ENCODE assay signal across 21 cellular contexts in genomic region chr6:53924821-53925422, GRCh38.
"Had no signal": no experiment of that assay in that cellular context is flagged by ENCODE, and none has a peak within 500 bp of the region (broad histone marks: within the 10 kb centered on the region; RNA-seq: fewer than 3 reads in every experiment).

No MANE protein-coding gene starts in this region.

- H3K27me3 ChIP-seq: cardiac muscle cell, left lung, ovary, stomach had no signal

- H3K4me2 ChIP-seq: smooth muscle cell had no signal

- H3K4me3 Mint-ChIP-seq: activated CD8-positive, alpha-beta T cell treated with anti-CD3 and anti-CD28 coated beads for 36 hours; activated naive CD8-positive, alpha-beta T cell treated with anti-CD3 and anti-CD28 coated beads for 36 hours; activated T-helper 17 cell treated with anti-CD3 and anti-CD28 coated beads, Interleukin-2, amount 50 U/mL, for 72 hours; naive thymus-derived CD4-positive, alpha-beta T cell; T-helper 2 cell treated with Interferon-gamma antibody and Interleukin-4, amounts not matched to agents 5 μg/mL and 100 μg/mL, for 36 hours had no signal

- H3K4me3 ChIP-seq: cardiac muscle cell, left lung, ovary, smooth muscle cell, stomach, thoracic aorta had no signal

- H3K27ac ChIP-seq: cardiac muscle cell, left lung, ovary, thoracic aorta had no signal

- H3K9me3 Mint-ChIP-seq: activated CD8-positive, alpha-beta T cell treated with anti-CD3 and anti-CD28 coated beads for 36 hours; activated naive CD8-positive, alpha-beta T cell treated with anti-CD3 and anti-CD28 coated beads for 36 hours; activated T-helper 17 cell treated with anti-CD3 and anti-CD28 coated beads, Interleukin-2, amount 50 U/mL, for 72 hours; T-helper 2 cell treated with Interferon-gamma antibody and Interleukin-4, amounts not matched to agents 5 μg/mL and 100 μg/mL, for 36 hours had no signal

- H3K27ac Mint-ChIP-seq: activated CD8-positive, alpha-beta T cell treated with anti-CD3 and anti-CD28 coated beads for 36 hours; activated naive CD8-positive, alpha-beta T cell treated with anti-CD3 and anti-CD28 coated beads for 36 hours; activated T-helper 17 cell treated with anti-CD3 and anti-CD28 coated beads, Interleukin-2, amount 50 U/mL, for 72 hours; naive thymus-derived CD4-positive, alpha-beta T cell; T-helper 2 cell treated with Interferon-gamma antibody and Interleukin-4, amounts not matched to agents 5 μg/mL and 100 μg/mL, for 36 hours had no signal

- H3K36me3 ChIP-seq: cardiac muscle cell, left lung, ovary had no signal

- DNase-seq: activated CD4-positive, alpha-beta T cell treated with anti-CD3 and anti-CD28 coated beads for 48 hours; activated CD4-positive, CD25-positive, alpha-beta regulatory T cell; activated CD8-positive, alpha-beta T cell treated with anti-CD3 and anti-CD28 coated beads for 36 hours; activated naive CD4-positive, alpha-beta T cell; activated naive CD8-positive, alpha-beta T cell treated with anti-CD3 and anti-CD28 coated beads for 36 hours; activated T-cell treated with anti-CD3 and anti-CD28 coated beads, Interleukin-2, amount 50 U/mL, for 1 hour; amniotic stem cell; head of caudate nucleus; kidney; mammary epithelial cell; naive thymus-derived CD4-positive, alpha-beta T cell; ovary; stimulated activated CD4-positive, alpha-beta T cell treated with anti-CD3 and anti-CD28 coated beads, Interleukin-4, amount 100 ng/mL, for 1 hour; stomach had no signal

- H3K4me1 Mint-ChIP-seq: activated naive CD8-positive, alpha-beta T cell treated with anti-CD3 and anti-CD28 coated beads for 36 hours; activated T-helper 17 cell treated with anti-CD3 and anti-CD28 coated beads, Interleukin-2, amount 50 U/mL, for 72 hours; naive thymus-derived CD4-positive, alpha-beta T cell had no signal

- ATAC-seq: activated CD8-positive, alpha-beta T cell treated with anti-CD3 and anti-CD28 coated beads for 36 hours; activated T-helper 17 cell treated with anti-CD3 and anti-CD28 coated beads, Interleukin-2, amount 50 U/mL, for 72 hours; left lung; naive thymus-derived CD4-positive, alpha-beta T cell; sciatic nerve had no signal

- H3K36me3 Mint-ChIP-seq: activated naive CD8-positive, alpha-beta T cell treated with anti-CD3 and anti-CD28 coated beads for 36 hours had no signal

- H3K27me3 Mint-ChIP-seq: activated CD8-positive, alpha-beta T cell treated with anti-CD3 and anti-CD28 coated beads for 36 hours; activated naive CD8-positive, alpha-beta T cell treated with anti-CD3 and anti-CD28 coated beads for 36 hours; activated T-helper 17 cell treated with anti-CD3 and anti-CD28 coated beads, Interleukin-2, amount 50 U/mL, for 72 hours; naive thymus-derived CD4-positive, alpha-beta T cell had no signal

- H3K9me3 ChIP-seq: left lung, ovary, stomach, thoracic aorta had no signal
